In the genomic region with DNA sequence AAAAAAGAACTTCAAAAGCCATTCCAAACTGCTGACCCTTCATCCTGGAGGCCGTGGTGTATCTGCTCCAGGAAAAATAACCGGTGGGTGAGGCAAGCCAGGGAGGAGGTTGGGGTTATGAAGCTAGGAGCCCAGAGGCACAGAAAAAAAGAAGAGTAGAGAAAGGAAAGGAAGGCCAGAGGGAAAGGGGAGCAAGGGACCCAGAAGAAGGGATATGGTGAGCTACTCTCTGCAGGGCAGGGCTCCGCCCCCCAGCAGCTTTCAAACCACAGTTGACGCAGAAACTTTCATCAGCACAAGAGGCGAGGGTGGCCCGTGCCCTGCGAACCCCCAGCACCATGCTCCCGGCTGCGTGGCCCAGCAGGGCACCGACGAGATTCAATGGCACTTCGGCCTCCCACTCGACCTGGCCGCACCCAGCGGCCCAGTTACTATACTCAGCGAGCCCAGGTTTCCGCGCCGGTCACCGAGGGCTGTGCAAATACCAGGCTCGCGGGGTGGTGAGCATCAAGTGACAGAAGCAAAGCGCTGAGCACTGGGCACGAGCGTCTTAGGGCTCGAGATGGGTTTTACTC, we compare ENCODE assay signal across 9 cellular contexts. TPM values are rescaled to one million over a fixed set of nuclear protein-coding genes. Genes with fewer than 3 reads are reported as not detected.
DNase-seq lines count a peak whose midpoint lies in the region; ATAC-seq and TF ChIP-seq lines count a peak whose summit lies in the region.
"Had no signal": no experiment of that assay in that cellular context is flagged by ENCODE, and none has a peak within 500 bp of the region (broad histone marks: within the 10 kb centered on the region; RNA-seq: fewer than 3 reads in every experiment).

No MANE protein-coding gene starts in this region.

- POLR2A ChIA-PET in OCI-LY7 (lab: Charles Lee) = interaction anchor here (0.6 to 1.9 kb wide), 8 partner anchors 9 to 568 kb away, joined by 3 to 8 read pairs (median 3); no protein-coding TSS in a partner anchor

- H3K9me3 ChIP-seq in OCI-LY7 (ENCODE audit: low read length) (no peaks in the 10 kb centered on the region), neutrophil (no peaks in the 10 kb centered on the region), testis (no peaks in the 10 kb centered on the region)

- peaks cover 51% of the 10 kb centered on the region for H3K79me2 ChIP-seq in OCI-LY7 (ENCODE audit: insufficient read depth, low read depth, low read length)

- CTCF ChIA-PET in OCI-LY7 (lab: Charles Lee; ENCODE audit: unreplicated experiment) = no interaction called here

- H2AFZ ChIP-seq in OCI-LY7 (ENCODE audit: low read length) = no peak overlapping the region; the same call in 1 of the 2 replicates

- peaks cover 7 to 17% of the 10 kb centered on the region in 2 donors for H3K36me3 Mint-ChIP-seq in CD14-positive monocyte
- H3K36me3 Mint-ChIP-seq in activated T-helper 1 cell treated with anti-CD3 and anti-CD28 coated beads, Interleukin-12 subunit alpha, Interleukin-12 subunit beta, Interleukin-2, Interleukin-4 antibody, amounts not matched to agents 30 ng/mL and 10 ng/mL and 1 ng/mL, durations not matched to agents 14 hours and 24 hours and 36 hours (ENCODE audit: low read depth) = peaks cover 33% of the 10 kb centered on the region

- H3K9me3 Mint-ChIP-seq in CD14-positive monocyte = no peaks in the 10 kb centered on the region
- no peaks in the 10 kb centered on the region for H3K9me3 Mint-ChIP-seq in activated T-helper 1 cell treated with anti-CD3 and anti-CD28 coated beads, Interleukin-12 subunit alpha, Interleukin-12 subunit beta, Interleukin-2, Interleukin-4 antibody, amounts not matched to agents 30 ng/mL and 10 ng/mL and 1 ng/mL, durations not matched to agents 14 hours and 24 hours and 36 hours

- no TSS peak for BruUV-seq in OCI-LY7 (replicated peaks; lab: Mats Ljungman, UMichigan)

- H3K4me2 ChIP-seq in OCI-LY7 (ENCODE audit: low read length) = peak overlapping the region; percentile 77

- H3K36me3 ChIP-seq in OCI-LY7 (ENCODE audit: insufficient read depth, low read length) = peaks cover 52% of the 10 kb centered on the region
- no peaks in the 10 kb centered on the region for H3K36me3 ChIP-seq in neutrophil
- H3K36me3 ChIP-seq in testis (ENCODE audit: low read depth, missing control alignments) = no peaks in the 10 kb centered on the region

- WGBS in testis, 2 donors = 1 to 4% methylated on average over 4 to 26 of the region's 26 CpGs

- peak; percentile 62 for ATAC-seq in HG03280 (IDR thresholded peaks at IDR 0.05; ENCODE audit: unreplicated experiment)

- intact Hi-C loops in CD14-positive monocyte (cut with micrococcal nuclease) = no loop called here
- intact Hi-C loops in OCI-LY7 (cut with micrococcal nuclease; ENCODE audit: unreplicated experiment) = loop anchor here (1.0 to 2.0 kb wide), 3 partner anchors 23 to 509 kb away; no protein-coding TSS in a partner anchor
- intact Hi-C loops in activated T-helper 1 cell treated with anti-CD3 and anti-CD28 coated beads, Interleukin-12 subunit alpha, Interleukin-12 subunit beta, Interleukin-2, Interleukin-4 antibody, amounts not matched to agents 30 ng/mL and 10 ng/mL and 1 ng/mL, durations not matched to agents 14 hours and 24 hours and 36 hours (cut with micrococcal nuclease) = loop anchor here (1.0 to 5.0 kb wide), 14 partner anchors 37 to 1758 kb away; partner anchors contain the start of genes CCNT2, DARS1, RAB3GAP1 and UBXN4
- intact Hi-C loops in testis (cut with DNase I; ENCODE audit: low total_unique reads) = no loop called here

- H3K27me3 ChIP-seq in neutrophil (no peaks in the 10 kb centered on the region), testis (no peaks in the 10 kb centered on the region)

- peaks cover 28% of the 10 kb centered on the region for H4K20me1 ChIP-seq in OCI-LY7 (ENCODE audit: insufficient read depth, low read length)

- TF ChIP-seq CTCF in CD14-positive monocyte (IDR thresholded peaks at IDR 0.05) (no peak), OCI-LY7 (conservative IDR thresholded peaks at IDR 0.05; ENCODE audit: low read length) (no peak), fibroblast of villous mesenchyme (IDR thresholded peaks at IDR 0.05; ENCODE audit: insufficient read depth, low read depth, low read length) (no peak), neutrophil (IDR thresholded peaks at IDR 0.05) (no peak), testis (IDR thresholded peaks at IDR 0.05) (no peak)

- TF ChIP-seq POLR2A in GM19099 (IDR thresholded peaks at IDR 0.05; ENCODE audit: extremely low read depth, insufficient read length, low read depth) = peak; percentile 60
- TF ChIP-seq POLR2A in testis (IDR thresholded peaks at IDR 0.05) = no peak

- H3K4me3 Mint-ChIP-seq in CD14-positive monocyte = peak overlapping the region; percentile 88 to 92
- peak overlapping the region; percentile 98 for H3K4me3 Mint-ChIP-seq in activated T-helper 1 cell treated with anti-CD3 and anti-CD28 coated beads, Interleukin-12 subunit alpha, Interleukin-12 subunit beta, Interleukin-2, Interleukin-4 antibody, amounts not matched to agents 30 ng/mL and 10 ng/mL and 1 ng/mL, durations not matched to agents 14 hours and 24 hours and 36 hours

- H3K27ac ChIP-seq in OCI-LY7 (ENCODE audit: low read depth, low read length, poor library complexity, severe bottlenecking) (peak overlapping the region; percentile 62), neutrophil (peak overlapping the region; percentile 71), testis (peak overlapping the region; percentile 71 to 87)

- H3K4me3 ChIP-seq in OCI-LY7 (ENCODE audit: low read depth, low read length, poor library complexity, severe bottlenecking) (peak overlapping the region; percentile 84), fibroblast of villous mesenchyme (ENCODE audit: low read depth, low read length) (peak overlapping the region; percentile 78), neutrophil (ENCODE audit: low read depth in 1 of 2, low read length in 1 of 2) (peak overlapping the region; percentile 69 to 75), testis (peak overlapping the region; percentile 77 to 86)

- H3K4me1 ChIP-seq in OCI-LY7 (ENCODE audit: insufficient read depth, low read length, poor library complexity, severe bottlenecking) (peaks cover 26% of the 10 kb centered on the region), neutrophil (ENCODE audit: control insufficient read depth in 1 of 2, insufficient read depth in 1 of 2, low read depth in 1 of 2, low read length in 1 of 2) (peaks cover 20 to 21% of the 10 kb centered on the region in 2 experiments), testis (peaks cover 10% of the 10 kb centered on the region)

- peak overlapping the region in 6 of 7 donors; percentile 42 to 84 (median 80) for H3K27ac Mint-ChIP-seq in CD14-positive monocyte
- H3K27ac Mint-ChIP-seq in activated T-helper 1 cell treated with anti-CD3 and anti-CD28 coated beads, Interleukin-12 subunit alpha, Interleukin-12 subunit beta, Interleukin-2, Interleukin-4 antibody, amounts not matched to agents 30 ng/mL and 10 ng/mL and 1 ng/mL, durations not matched to agents 14 hours and 24 hours and 36 hours = peak overlapping the region; percentile 97

- H3K27me3 Mint-ChIP-seq in CD14-positive monocyte (ENCODE audit: low read depth in 3 of 3) = peaks cover 0 to 1% (median 0%) of the 10 kb centered on the region in 3 donors
- H3K27me3 Mint-ChIP-seq in activated T-helper 1 cell treated with anti-CD3 and anti-CD28 coated beads, Interleukin-12 subunit alpha, Interleukin-12 subunit beta, Interleukin-2, Interleukin-4 antibody, amounts not matched to agents 30 ng/mL and 10 ng/mL and 1 ng/mL, durations not matched to agents 14 hours and 24 hours and 36 hours (ENCODE audit: insufficient read depth) = peaks cover 2% of the 10 kb centered on the region

- H3K4me1 Mint-ChIP-seq in CD14-positive monocyte = peaks cover 22% of the 10 kb centered on the region
- peaks cover 50% of the 10 kb centered on the region for H3K4me1 Mint-ChIP-seq in activated T-helper 1 cell treated with anti-CD3 and anti-CD28 coated beads, Interleukin-12 subunit alpha, Interleukin-12 subunit beta, Interleukin-2, Interleukin-4 antibody, amounts not matched to agents 30 ng/mL and 10 ng/mL and 1 ng/mL, durations not matched to agents 14 hours and 24 hours and 36 hours (ENCODE audit: low read depth)

- no peak for DNase-seq in CD14-positive monocyte (ENCODE audit: low spot score)
- peak; percentile 70 for DNase-seq in OCI-LY7 (ENCODE audit: low spot score)
- DNase-seq in activated T-helper 1 cell treated with anti-CD3 and anti-CD28 coated beads, Interleukin-12 subunit alpha, Interleukin-12 subunit beta, Interleukin-2, Interleukin-4 antibody, amounts not matched to agents 30 ng/mL and 10 ng/mL and 1 ng/mL, durations not matched to agents 14 hours and 24 hours and 36 hours (ENCODE audit: low spot score) = peak; percentile 66
- peak; percentile 55 for DNase-seq in fibroblast of villous mesenchyme (ENCODE audit: low read depth)
- peak; percentile 67 for DNase-seq in testis

- no peaks in the 10 kb centered on the region for H3K9me2 ChIP-seq in OCI-LY7 (ENCODE audit: insufficient read depth, low read length)

RNA-seq across cellular contexts. Expression of gene MCM6, which starts 0.7 kb away (rescaled TPM):
- 1 to 10 TPM; 1.7 to 2.2 TPM for polyA plus RNA-seq in CD14-positive monocyte
- total RNA-seq in OCI-LY7 (2014; rRNA removed; shearing (Covaris generic)) = 61.2 and 66.1 TPM in 2 replicates
- 171 and 177 TPM in 2 replicates for total RNA-seq in OCI-LY7 (2022)
- total RNA-seq in activated T-helper 1 cell treated with anti-CD3 and anti-CD28 coated beads, Interleukin-12 subunit alpha, Interleukin-12 subunit beta, Interleukin-2, Interleukin-4 antibody, amounts not matched to agents 30 ng/mL and 10 ng/mL and 1 ng/mL, durations not matched to agents 14 hours and 24 hours and 36 hours = 176 and 177 TPM in 2 replicates
- total RNA-seq in fibroblast of villous mesenchyme = 12.6 and 13.8 TPM in 2 replicates
- total RNA-seq in testis = 10 to 100 TPM; 26.7 to 32.3 TPM
- 24.6 TPM for polyA plus RNA-seq in testis (ENCODE audit: insufficient read depth, low read depth, low replicate concordance)

RNA-seq across cellular contexts. Expression of gene LCT, which starts 38.6 kb away (rescaled TPM):
- polyA plus RNA-seq in CD14-positive monocyte (not detected), testis (ENCODE audit: insufficient read depth, low read depth, low replicate concordance) (0.22 TPM)
- total RNA-seq in OCI-LY7 (2014; rRNA removed; shearing (Covaris generic)) = 0.18 and 0.54 TPM in 2 replicates
- total RNA-seq in OCI-LY7 (2022) (0.09 and 0.15 TPM in 2 replicates), fibroblast of villous mesenchyme (under 0.01 TPM in 1 of 2 replicates, not detected in the other), testis (under 1 TPM; 0.47 to 0.62 TPM)
- total RNA-seq in activated T-helper 1 cell treated with anti-CD3 and anti-CD28 coated beads, Interleukin-12 subunit alpha, Interleukin-12 subunit beta, Interleukin-2, Interleukin-4 antibody, amounts not matched to agents 30 ng/mL and 10 ng/mL and 1 ng/mL, durations not matched to agents 14 hours and 24 hours and 36 hours = 0.41 and 0.42 TPM in 2 replicates
- total RNA-seq: subcutaneous adipose tissue had no signal

Comparison
In these comparisons a context has a peak if more than half of its experiments do, and no peak if none do; other contexts are left out.
1. intact Hi-C loops: an anchor here in OCI-LY7 (1.0 to 2.0 kb wide) and activated T-helper 1 cell treated with anti-CD3 and anti-CD28 coated beads, Interleukin-12 subunit alpha, Interleukin-12 subunit beta, Interleukin-2, Interleukin-4 antibody, amounts not matched to agents 30 ng/mL and 10 ng/mL and 1 ng/mL, durations not matched to agents 14 hours and 24 hours and 36 hours (1.0 to 5.0 kb wide); none called in CD14-positive monocyte and testis.